In the genomic region with DNA sequence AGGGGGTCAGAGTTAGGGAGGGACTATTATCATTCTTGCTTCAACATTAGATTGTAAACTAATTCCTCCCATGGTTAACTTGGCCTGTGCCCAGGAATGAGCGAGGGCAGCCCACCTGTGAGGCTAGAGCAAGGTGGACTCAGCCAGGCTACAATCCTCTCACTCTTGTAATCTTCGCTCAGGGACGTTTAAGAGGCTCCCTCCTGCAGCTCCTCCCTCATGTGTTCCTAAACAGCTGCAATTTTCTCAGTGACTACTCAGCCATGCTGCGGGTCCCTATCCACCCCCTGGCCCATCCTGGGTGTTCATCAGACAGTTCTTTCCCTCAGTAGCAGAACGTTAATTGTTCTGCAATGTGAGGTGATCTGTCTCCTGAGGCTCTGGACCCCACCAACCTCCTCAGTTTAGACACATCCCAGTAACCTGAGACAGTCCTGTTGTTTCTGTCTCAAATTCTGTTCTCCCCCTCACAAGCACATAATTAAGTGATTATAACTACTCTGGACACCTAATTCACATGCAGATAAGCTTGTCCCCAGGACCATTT, we compare ENCODE assay signal across 19 cellular contexts.
"Had no signal": no experiment of that assay in that cellular context is flagged by ENCODE, and none has a peak within 500 bp of the region (broad histone marks: within the 10 kb centered on the region; RNA-seq: fewer than 3 reads in every experiment).

No MANE protein-coding gene starts in this region.

- H3K9me3 ChIP-seq: prostate gland, right lobe of liver, testis had no signal

- H3K36me3 ChIP-seq: prostate gland, right lobe of liver, upper lobe of left lung had no signal

- H3K36me3 Mint-ChIP-seq: activated naive CD4-positive, alpha-beta T cell treated with anti-CD3 and anti-CD28 coated beads, Interleukin-2, amount 10 ng/mL, durations not matched to agents 7 days and 5 days; stimulated activated memory B cell treated with anti-CD40 and anti-IgM and Interleukin-4, amounts not matched to agents 10 μg/mL and 1 μg/mL and 100 μg/mL, for 72 hours; T-cell had no signal

- DNase-seq: activated CD4-positive, alpha-beta T cell treated with anti-CD3 and anti-CD28 coated beads, Interleukin-2, amount 10 ng/mL, durations not matched to agents 7 days and 5 days; activated CD8-positive, alpha-beta memory T cell treated with anti-CD3 and anti-CD28 coated beads, Interleukin-2, amount 50 U/mL, for 4 hours; activated CD8-positive, alpha-beta T cell treated with anti-CD3 and anti-CD28 coated beads, Interleukin-2, amount 10 ng/mL, durations not matched to agents 7 days and 5 days; activated effector memory CD4-positive, alpha-beta T cell treated with Interleukin-2 at 50 U/mL for 16 hours; activated naive CD4-positive, alpha-beta T cell treated with anti-CD3 and anti-CD28 coated beads, Interleukin-2, amount 10 ng/mL, durations not matched to agents 7 days and 5 days; activated naive CD8-positive, alpha-beta T cell treated with anti-CD3 and anti-CD28 coated beads, Interleukin-2, amount 50 U/mL, for 24 hours; activated T-cell treated with anti-CD3 and anti-CD28 coated beads, Interleukin-2, amount 50 U/mL, for 48 hours; anterior cingulate cortex; effector memory CD4-positive, alpha-beta T cell; left cardiac atrium; right lobe of liver; small intestine; stimulated activated CD4-positive, alpha-beta T cell treated with anti-CD3 and anti-CD28 coated beads, Interleukin-4, amount 100 ng/mL, for 4 hours; testis; upper lobe of left lung had no signal

- H3K9me3 Mint-ChIP-seq: activated CD4-positive, alpha-beta T cell treated with anti-CD3 and anti-CD28 coated beads, Interleukin-2, amount 10 ng/mL, durations not matched to agents 7 days and 5 days; activated naive CD4-positive, alpha-beta T cell treated with anti-CD3 and anti-CD28 coated beads, Interleukin-2, amount 10 ng/mL, durations not matched to agents 7 days and 5 days; activated naive CD8-positive, alpha-beta T cell treated with anti-CD3 and anti-CD28 coated beads, Interleukin-2, amount 50 U/mL, for 24 hours had no signal

- ATAC-seq: activated CD8-positive, alpha-beta T cell treated with anti-CD3 and anti-CD28 coated beads, Interleukin-2, amount 10 ng/mL, durations not matched to agents 7 days and 5 days; activated naive CD8-positive, alpha-beta T cell treated with anti-CD3 and anti-CD28 coated beads, Interleukin-2, amount 50 U/mL, for 24 hours; left cardiac atrium; right lobe of liver; stimulated activated memory B cell treated with anti-CD40 and anti-IgM and Interleukin-4, amounts not matched to agents 10 μg/mL and 1 μg/mL and 100 μg/mL, for 72 hours; T-cell had no signal

- H3K27ac ChIP-seq: prostate gland, right lobe of liver, testis, upper lobe of left lung had no signal

- H3K4me1 ChIP-seq: prostate gland, right lobe of liver, upper lobe of left lung had no signal

- H3K27ac Mint-ChIP-seq: activated CD4-positive, alpha-beta T cell treated with anti-CD3 and anti-CD28 coated beads, Interleukin-2, amount 10 ng/mL, durations not matched to agents 7 days and 5 days; activated CD8-positive, alpha-beta T cell treated with anti-CD3 and anti-CD28 coated beads, Interleukin-2, amount 10 ng/mL, durations not matched to agents 7 days and 5 days; activated naive CD4-positive, alpha-beta T cell treated with anti-CD3 and anti-CD28 coated beads, Interleukin-2, amount 10 ng/mL, durations not matched to agents 7 days and 5 days; activated naive CD8-positive, alpha-beta T cell treated with anti-CD3 and anti-CD28 coated beads, Interleukin-2, amount 50 U/mL, for 24 hours; stimulated activated memory B cell treated with anti-CD40 and anti-IgM and Interleukin-4, amounts not matched to agents 10 μg/mL and 1 μg/mL and 100 μg/mL, for 72 hours; T-cell had no signal

- H3K4me3 ChIP-seq: lung, prostate gland, right lobe of liver, testis, upper lobe of left lung had no signal

- H3K4me3 Mint-ChIP-seq: activated CD4-positive, alpha-beta T cell treated with anti-CD3 and anti-CD28 coated beads, Interleukin-2, amount 10 ng/mL, durations not matched to agents 7 days and 5 days; activated CD8-positive, alpha-beta T cell treated with anti-CD3 and anti-CD28 coated beads, Interleukin-2, amount 10 ng/mL, durations not matched to agents 7 days and 5 days; activated naive CD4-positive, alpha-beta T cell treated with anti-CD3 and anti-CD28 coated beads, Interleukin-2, amount 10 ng/mL, durations not matched to agents 7 days and 5 days; activated naive CD8-positive, alpha-beta T cell treated with anti-CD3 and anti-CD28 coated beads, Interleukin-2, amount 50 U/mL, for 24 hours; stimulated activated memory B cell treated with anti-CD40 and anti-IgM and Interleukin-4, amounts not matched to agents 10 μg/mL and 1 μg/mL and 100 μg/mL, for 72 hours; T-cell had no signal

- H3K27me3 ChIP-seq: right lobe of liver, testis, upper lobe of left lung had no signal

- H3K4me1 Mint-ChIP-seq: activated CD4-positive, alpha-beta T cell treated with anti-CD3 and anti-CD28 coated beads, Interleukin-2, amount 10 ng/mL, durations not matched to agents 7 days and 5 days; activated naive CD4-positive, alpha-beta T cell treated with anti-CD3 and anti-CD28 coated beads, Interleukin-2, amount 10 ng/mL, durations not matched to agents 7 days and 5 days; activated naive CD8-positive, alpha-beta T cell treated with anti-CD3 and anti-CD28 coated beads, Interleukin-2, amount 50 U/mL, for 24 hours; stimulated activated memory B cell treated with anti-CD40 and anti-IgM and Interleukin-4, amounts not matched to agents 10 μg/mL and 1 μg/mL and 100 μg/mL, for 72 hours; T-cell had no signal
